Comparison of ENCODE assay signal across 1 cellular context in genomic region chr16:67528870-67529638, GRCh38.
TF ChIP-seq lines count a peak whose summit lies in the region.

No MANE protein-coding gene starts in this region.

TF ChIP-seq in HepG2, 621 proteins besides CTCF, POLR2A, EP300 and RAD21 (continues in another document):
- TF ChIP-seq ZNF543 (CRISPR knock-in tag; IDR thresholded peaks at IDR 0.05) (peak; percentile 8; the same call in 1 of the 2 replicates), BHLHE40 (IDR thresholded peaks at IDR 0.05; ENCODE audit: low read length) (no peak), YEATS4 (CRISPR knock-in tag; IDR thresholded peaks at IDR 0.05; ENCODE audit: borderline replicate concordance) (peak; percentile 80), GATA4 (IDR thresholded peaks at IDR 0.05; ENCODE audit: borderline replicate concordance, low read depth) (0 out of 2 replicates have a peak, but pooled peaks have one; percentile 54), GABPB1 (CRISPR knock-in tag; IDR thresholded peaks at IDR 0.05) (peak; percentile 66), ZNF326 (CRISPR knock-in tag; IDR thresholded peaks at IDR 0.05; ENCODE audit: borderline replicate concordance) (no peak), ARID5B (CRISPR knock-in tag; IDR thresholded peaks at IDR 0.05) (0 out of 2 replicates have a peak, but pooled peaks have one; percentile 15), GMEB1 (CRISPR knock-in tag; IDR thresholded peaks at IDR 0.05; ENCODE audit: borderline replicate concordance) (no peak), FOXM1 (CRISPR knock-in tag; IDR thresholded peaks at IDR 0.05) (0 out of 2 replicates have a peak, but pooled peaks have one; percentile 44), STAT6 (CRISPR knock-in tag; IDR thresholded peaks at IDR 0.05; ENCODE audit: borderline replicate concordance) (no peak), ZGPAT (CRISPR knock-in tag; IDR thresholded peaks at IDR 0.05) (peak; percentile 33; the same call in 1 of the 2 replicates), FOXC1 (CRISPR knock-in tag; IDR thresholded peaks at IDR 0.05; ENCODE audit: borderline replicate concordance) (peak; percentile 65), ZNF761 (CRISPR knock-in tag; conservative IDR thresholded peaks at IDR 0.05) (no peak), ZNF142 (CRISPR knock-in tag; IDR thresholded peaks at IDR 0.05) (0 out of 2 replicates have a peak, but pooled peaks have one; percentile 10), ZNF737 (CRISPR knock-in tag; IDR thresholded peaks at IDR 0.05; ENCODE audit: borderline replicate concordance) (0 out of 2 replicates have a peak, but pooled peaks have one; percentile 81), NFE2L2 (IDR thresholded peaks at IDR 0.05; ENCODE audit: low read length) (no peak), TFDP1 (CRISPR knock-in tag; IDR thresholded peaks at IDR 0.05; ENCODE audit: borderline replicate concordance) (peak; percentile 45; the same call in 1 of the 2 replicates), NRL (CRISPR knock-in tag; IDR thresholded peaks at IDR 0.05; ENCODE audit: borderline replicate concordance) (peak; percentile 77), ZNF382 (CRISPR knock-in tag; IDR thresholded peaks at IDR 0.05; ENCODE audit: borderline replicate concordance) (no peak), ZNF180 (CRISPR knock-in tag; IDR thresholded peaks at IDR 0.05; ENCODE audit: borderline replicate concordance, low read depth) (peak; percentile 74; the same call in 1 of the 2 replicates), NKX3-1 (CRISPR knock-in tag; IDR thresholded peaks at IDR 0.05) (peak; percentile 63; the same call in 1 of the 2 replicates), REPIN1 (CRISPR knock-in tag; IDR thresholded peaks at IDR 0.05; ENCODE audit: borderline replicate concordance, low read depth) (peak; percentile 46; the same call in 1 of the 2 replicates), SNRNP70 (IDR thresholded peaks at IDR 0.05; ENCODE audit: low read depth, low read length) (no peak), KDM1A (CRISPR knock-in tag; IDR thresholded peaks at IDR 0.05) (no peak), CENPBD1 (CRISPR knock-in tag; IDR thresholded peaks at IDR 0.05; ENCODE audit: borderline replicate concordance, low read depth) (no peak), CSRNP2 (CRISPR knock-in tag; conservative IDR thresholded peaks at IDR 0.05; ENCODE audit: low read depth) (no peak), ZNF616 (CRISPR knock-in tag; IDR thresholded peaks at IDR 0.05; ENCODE audit: low read depth) (no peak), ZNF674 (CRISPR knock-in tag; IDR thresholded peaks at IDR 0.05; ENCODE audit: low read depth) (no peak), ZNF136 (CRISPR knock-in tag; IDR thresholded peaks at IDR 0.05; ENCODE audit: low read depth) (no peak), ZNF564 (CRISPR knock-in tag; IDR thresholded peaks at IDR 0.05) (peak; percentile 85), ZFY (CRISPR knock-in tag; IDR thresholded peaks at IDR 0.05) (peak; percentile 91), NFIC (IDR thresholded peaks at IDR 0.05; ENCODE audit: low read length) (no peak), ZBTB1 (CRISPR knock-in tag; IDR thresholded peaks at IDR 0.05; ENCODE audit: borderline replicate concordance) (0 out of 2 replicates have a peak, but pooled peaks have one; percentile 48), HIVEP1 (CRISPR knock-in tag; IDR thresholded peaks at IDR 0.05) (peak; percentile 4; the same call in 1 of the 2 replicates), HNRNPK (IDR thresholded peaks at IDR 0.05; ENCODE audit: low read depth, low read length, poor library complexity, severe bottlenecking) (peak; percentile 87), RBFOX2 (IDR thresholded peaks at IDR 0.05; ENCODE audit: low read depth, low read length) (peak; percentile 66), ZBTB49 (CRISPR knock-in tag; IDR thresholded peaks at IDR 0.05; ENCODE audit: borderline replicate concordance) (no peak)
